29 cellular contexts compared by ENCODE assay signal in genomic region chr15:37801529-37801928, GRCh38.
DNase-seq lines count a peak whose midpoint lies in the region; ATAC-seq, FAIRE-seq and TF ChIP-seq lines count a peak whose summit lies in the region.
"Had no signal": no experiment of that assay in that cellular context is flagged by ENCODE, and none has a peak within 500 bp of the region (broad histone marks: within the 10 kb centered on the region; RNA-seq: fewer than 3 reads in every experiment).

No MANE protein-coding gene starts in this region.

- no TSS peak for BruUV-seq in MCF 10A (replicated peaks; lab: Mats Ljungman, UMichigan)

- H4K20me1 ChIP-seq in neural progenitor cell (ENCODE audit: low read depth), result no peaks in the 10 kb centered on the region
- H4K20me1 ChIP-seq: BLaER1 had no signal

- POLR2A ChIA-PET in MCF 10A (lab: Yijun Ruan, JAX), result no interaction called here

- peak in 3 of 4 donors; percentile 59 to 71 (median 60) for ATAC-seq in pancreas
- ATAC-seq in GM18873 (IDR thresholded peaks at IDR 0.05; ENCODE audit: low FRiP score, unreplicated experiment), result no peak
- ATAC-seq in HG02885 (IDR thresholded peaks at IDR 0.05; ENCODE audit: poor library complexity, unreplicated experiment), result no peak
- ATAC-seq: GM12878 had no signal

- no peak overlapping the region for H3K4me3 Mint-ChIP-seq in neural progenitor cell
- H3K4me3 Mint-ChIP-seq in MCF 10A (ENCODE audit: unreplicated experiment), result no peak overlapping the region
- H3K4me3 Mint-ChIP-seq: CD14-positive monocyte; CD4-positive, alpha-beta memory T cell; CD4-positive, CD25-positive, alpha-beta regulatory T cell; CD8-positive, alpha-beta memory T cell had no signal

- TF ChIP-seq CTCF in WERI-Rb-1 (IDR thresholded peaks at IDR 0.05; ENCODE audit: low read depth, low read length) (no peak), neural progenitor cell (IDR thresholded peaks at IDR 0.05) (no peak), pancreas (IDR thresholded peaks at IDR 0.05) (no peak), MCF 10A (IDR thresholded peaks at IDR 0.05; ENCODE audit: unreplicated experiment) (no peak)

- H2AFZ ChIP-seq in neural progenitor cell (replicated peaks), result peak overlapping the region; percentile 87

- no peaks in the 10 kb centered on the region for H3K79me2 ChIP-seq in neural progenitor cell (ENCODE audit: low read depth)

- H3K9ac ChIP-seq in neural progenitor cell, result no peak overlapping the region
- H3K9ac ChIP-seq: BLaER1 had no signal

- H3K27me3 ChIP-seq in WERI-Rb-1 (ENCODE audit: insufficient read depth, low read depth, severe bottlenecking) (no peaks in the 10 kb centered on the region), neural progenitor cell (no peaks in the 10 kb centered on the region), pancreas (no peaks in the 10 kb centered on the region)
- H3K27me3 ChIP-seq: BE2C, BLaER1 had no signal

- peaks cover 5% of the 10 kb centered on the region for H3K9me3 Mint-ChIP-seq in neural progenitor cell
- H3K9me3 Mint-ChIP-seq in MCF 10A (ENCODE audit: unreplicated experiment), result no peaks in the 10 kb centered on the region

- H3K36me3 ChIP-seq in WERI-Rb-1 (no peaks in the 10 kb centered on the region), neural progenitor cell (no peaks in the 10 kb centered on the region), pancreas (no peaks in the 10 kb centered on the region)
- H3K36me3 ChIP-seq: BE2C, BLaER1 had no signal

- H3K4me2 ChIP-seq in neural progenitor cell, result no peak overlapping the region
- H3K4me2 ChIP-seq: BLaER1 had no signal

- intact Hi-C loops in pancreas (cut with DNase I) (no loop called here), MCF 10A (cut with micrococcal nuclease) (no loop called here)

- DNase-seq in NCI-H82 (lab: John Stamatoyannopoulos, UW), result peak; percentile 18
- no peak for DNase-seq in NCI-H82 treated with DMSO at 0.1 percent for 48 hours (lab: John Stamatoyannopoulos, UW; ENCODE audit: unreplicated experiment)
- peak; percentile 70 for DNase-seq in WERI-Rb-1
- DNase-seq in neural progenitor cell (ENCODE audit: low spot score), result no peak
- no peak for DNase-seq in pancreas
- DNase-seq in MCF 10A (ENCODE audit: unreplicated experiment), result no peak
- DNase-seq: 8988T; ACHN; BE2C; C1 segment of cervical spinal cord; CD4-positive, alpha-beta memory T cell; CD4-positive, CD25-positive, alpha-beta regulatory T cell; CD8-positive, alpha-beta memory T cell; COR-L47; DMS 273 treated with DMSO at 0.1 percent for 48 hours; DMS153; DMS79; DND-41; EL; GDM1 had no signal

- H3K27ac ChIP-seq in WERI-Rb-1 (peak overlapping the region; percentile 74), neural progenitor cell (no peak overlapping the region), pancreas (no peak overlapping the region)
- H3K27ac ChIP-seq: BLaER1 had no signal

- H3K36me3 Mint-ChIP-seq in neural progenitor cell (no peaks in the 10 kb centered on the region), MCF 10A (ENCODE audit: insufficient read depth, unreplicated experiment) (no peaks in the 10 kb centered on the region)
- H3K36me3 Mint-ChIP-seq: CD14-positive monocyte; CD4-positive, alpha-beta memory T cell; CD4-positive, CD25-positive, alpha-beta regulatory T cell; CD8-positive, alpha-beta memory T cell had no signal

- no peaks in the 10 kb centered on the region for H3F3A ChIP-seq in neural progenitor cell (ENCODE audit: low read depth)

- H3K4me1 ChIP-seq in neural progenitor cell (no peaks in the 10 kb centered on the region), pancreas (no peaks in the 10 kb centered on the region)
- H3K4me1 ChIP-seq: BLaER1 had no signal

- 34 to 41% methylated on average over 3 of the region's 3 CpGs for WGBS in pancreas, 2 donors

- no peaks in the 10 kb centered on the region for H3K9me3 ChIP-seq in WERI-Rb-1 (ENCODE audit: severe bottlenecking)
- H3K9me3 ChIP-seq in neural progenitor cell (ENCODE audit: low read depth), result no peaks in the 10 kb centered on the region
- H3K9me3 ChIP-seq in pancreas, result no peaks in the 10 kb centered on the region
- H3K9me3 ChIP-seq: BE2C, BLaER1 had no signal

- H3K27me3 Mint-ChIP-seq in neural progenitor cell (ENCODE audit: insufficient read depth, low read depth) (no peaks in the 10 kb centered on the region), MCF 10A (ENCODE audit: insufficient read depth, unreplicated experiment) (peaks cover 13% of the 10 kb centered on the region)
- H3K27me3 Mint-ChIP-seq: CD8-positive, alpha-beta memory T cell had no signal

- H3K4me1 Mint-ChIP-seq in neural progenitor cell (no peaks in the 10 kb centered on the region), MCF 10A (ENCODE audit: insufficient read depth, unreplicated experiment) (no peaks in the 10 kb centered on the region)
- H3K4me1 Mint-ChIP-seq: CD14-positive monocyte; CD4-positive, alpha-beta memory T cell; CD4-positive, CD25-positive, alpha-beta regulatory T cell; CD8-positive, alpha-beta memory T cell had no signal

- H3K27ac Mint-ChIP-seq in neural progenitor cell, result no peak overlapping the region
- H3K27ac Mint-ChIP-seq in MCF 10A (ENCODE audit: low read depth, unreplicated experiment), result no peak overlapping the region
- H3K27ac Mint-ChIP-seq: CD14-positive monocyte; CD4-positive, alpha-beta memory T cell; CD4-positive, CD25-positive, alpha-beta regulatory T cell had no signal

- H3K4me3 ChIP-seq in WERI-Rb-1 (ENCODE audit: low read depth, low read length) (no peak overlapping the region), neural progenitor cell (no peak overlapping the region), pancreas (no peak overlapping the region)
- H3K4me3 ChIP-seq: BLaER1, GM12878 had no signal

- FAIRE-seq in pancreas (lab: Jason Lieb, UNC), result no peak
- FAIRE-seq: A204.1, GM12878, GM12892, GM18507, GM19239 had no signal

- CTCF ChIA-PET in MCF 10A (lab: Yijun Ruan, JAX), result no interaction called here

Comparison
In these comparisons a context has a peak if more than half of its experiments do, and no peak if none do; other contexts are left out.
1. DNase-seq: peak in NCI-H82 (single experiment) and WERI-Rb-1 (single experiment); none in NCI-H82 treated with DMSO at 0.1 percent for 48 hours (single experiment), neural progenitor cell (single experiment), pancreas (0 of 6) and MCF 10A (single experiment).
2. ATAC-seq: peak in pancreas (3 of 4); none in GM18873 (single experiment) and HG02885 (single experiment).